Comparison of ENCODE assay signal across 25 cellular contexts in genomic region chr9:35135988-35136387, GRCh38.
"Had no signal": no experiment of that assay in that cellular context is flagged by ENCODE, and none has a peak within 500 bp of the region (broad histone marks: within the 10 kb centered on the region; RNA-seq: fewer than 3 reads in every experiment).

No MANE protein-coding gene starts in this region.

- H3K4me1 ChIP-seq: neural progenitor cell, parathyroid adenoma, psoas muscle, sigmoid colon, thyroid gland, tibial nerve, upper lobe of left lung, vagina had no signal

- H3K27me3 ChIP-seq: neural progenitor cell, ovary, right lobe of liver, sigmoid colon, stomach, thyroid gland, tibial nerve, upper lobe of left lung, vagina had no signal

- H2AFZ ChIP-seq: neural progenitor cell, parathyroid adenoma had no signal

- H3K79me2 ChIP-seq: parathyroid adenoma had no signal

- DNase-seq: occipital lobe; ovary; posterior cingulate gyrus; psoas muscle; right cardiac atrium; right lobe of liver; sigmoid colon; small intestine; stimulated activated CD4-positive, alpha-beta T cell treated with anti-CD3 and anti-CD28 coated beads, Interleukin-15, amount 100 ng/mL, for 24 hours; stimulated activated CD4-positive, alpha-beta T cell treated with anti-CD3 and anti-CD28 coated beads, Interleukin-2, amount 100 ng/mL, for 24 hours; stimulated activated CD4-positive, alpha-beta T cell treated with anti-CD3 and anti-CD28 coated beads, Interleukin-2, amount 100 ng/mL, for 48 hours; stimulated activated CD4-positive, alpha-beta T cell treated with anti-CD3 and anti-CD28 coated beads, Interleukin-4, amount 100 ng/mL, for 24 hours; stimulated activated naive B cell treated with anti-CD40 and anti-IgM and Interleukin-4, amounts not matched to agents 10 μg/mL and 1 μg/mL and 100 μg/mL, for 72 hours; stimulated activated naive CD4-positive, alpha-beta T cell treated with Interleukin-2 at 50 U/mL for 16 hours; stomach; thyroid gland; trophoblast cell; upper lobe of left lung had no signal

- FAIRE-seq: small intestine, urothelium cell line had no signal

- H3K4me3 ChIP-seq: neural progenitor cell, ovary, psoas muscle, right lobe of liver, sigmoid colon, stomach, thoracic aorta, thyroid gland, tibial nerve, upper lobe of left lung, vagina had no signal

- H3K36me3 ChIP-seq: neural progenitor cell, ovary, right lobe of liver, sigmoid colon, stomach, thoracic aorta, thyroid gland, tibial nerve, upper lobe of left lung, vagina had no signal

- ATAC-seq: psoas muscle; right cardiac atrium; right lobe of liver; stimulated activated effector memory CD8-positive, alpha-beta T cell treated with anti-CD3 and anti-CD28 coated beads, Interleukin-12 subunit alpha, Interleukin-12 subunit beta, amount 100 ng/mL, for 72 hours; stimulated activated naive B cell treated with anti-CD40 and anti-IgM and Interleukin-4, amounts not matched to agents 10 μg/mL and 1 μg/mL and 100 μg/mL, for 72 hours had no signal

- H3K27ac ChIP-seq: neural progenitor cell, ovary, parathyroid adenoma, psoas muscle, right lobe of liver, sigmoid colon, stomach, thoracic aorta, thyroid gland, tibial nerve, upper lobe of left lung, vagina had no signal

- H3K9me3 ChIP-seq: ovary, psoas muscle, right lobe of liver, thoracic aorta, thyroid gland, vagina had no signal

- H3K9ac ChIP-seq: neural progenitor cell, parathyroid adenoma had no signal

- H3K4me2 ChIP-seq: neural progenitor cell had no signal
